Comparison of ENCODE assay signal across 14 cellular contexts in genomic region chr7:158344706-158345300, GRCh38.
DNase-seq lines count a peak whose midpoint lies in the region; ATAC-seq and TF ChIP-seq lines count a peak whose summit lies in the region.
"Had no signal": no experiment of that assay in that cellular context is flagged by ENCODE, and none has a peak within 500 bp of the region (broad histone marks: within the 10 kb centered on the region; RNA-seq: fewer than 3 reads in every experiment).

No MANE protein-coding gene starts in this region.

- no peaks in the 10 kb centered on the region for H3K27me3 Mint-ChIP-seq in osteocyte (ENCODE audit: unreplicated experiment)
- H3K27me3 Mint-ChIP-seq in activated T-cell treated with anti-CD3 and anti-CD28 coated beads, Interleukin-2, amount 50 U/mL, for 24 hours, result no peaks in the 10 kb centered on the region
- H3K27me3 Mint-ChIP-seq in T-cell, result no peaks in the 10 kb centered on the region

- no peak overlapping the region for H3K4me3 Mint-ChIP-seq in osteocyte (ENCODE audit: unreplicated experiment)
- no peak overlapping the region for H3K4me3 Mint-ChIP-seq in activated T-cell treated with anti-CD3 and anti-CD28 coated beads, Interleukin-2, amount 50 U/mL, for 24 hours
- H3K4me3 Mint-ChIP-seq in T-cell, result no peak overlapping the region
- H3K4me3 Mint-ChIP-seq: CD8-positive, alpha-beta memory T cell had no signal

- no peaks in the 10 kb centered on the region for H3K4me1 ChIP-seq in spleen
- H3K4me1 ChIP-seq: Caco-2 had no signal

- CTCF ChIA-PET in T-cell (lab: Charles Lee), result no interaction called here

- no peak overlapping the region for H3K27ac ChIP-seq in spleen
- H3K27ac ChIP-seq: BLaER1 had no signal

- H3K36me3 Mint-ChIP-seq in osteocyte (ENCODE audit: unreplicated experiment), result no peaks in the 10 kb centered on the region
- no peaks in the 10 kb centered on the region for H3K36me3 Mint-ChIP-seq in activated T-cell treated with anti-CD3 and anti-CD28 coated beads, Interleukin-2, amount 50 U/mL, for 24 hours (ENCODE audit: low read depth)
- no peaks in the 10 kb centered on the region for H3K36me3 Mint-ChIP-seq in T-cell
- H3K36me3 Mint-ChIP-seq: CD8-positive, alpha-beta memory T cell had no signal

- intact Hi-C loops in cardiac septum (cut with DNase I) (no loop called here), left ventricle myocardium superior (cut with micrococcal nuclease) (no loop called here), spleen (cut with DNase I; ENCODE audit: low total_unique reads) (no loop called here)

- POLR2A ChIA-PET in T-cell (lab: Charles Lee), result no interaction called here

- ATAC-seq in left ventricle myocardium superior (no peak), T-cell (replicated peaks in 1 of 4) (no peak)

- no peak for TF ChIP-seq POLR2A in spleen (IDR thresholded peaks at IDR 0.05)

- H3K27ac Mint-ChIP-seq in osteocyte (ENCODE audit: unreplicated experiment) (no peak overlapping the region), T-cell (no peak overlapping the region)
- no peak overlapping the region for H3K27ac Mint-ChIP-seq in activated T-cell treated with anti-CD3 and anti-CD28 coated beads, Interleukin-2, amount 50 U/mL, for 24 hours

- no peak overlapping the region for H3K4me3 ChIP-seq in spleen
- H3K4me3 ChIP-seq: BLaER1 had no signal

- WGBS in spleen, 5 donors, result 71 to 86% (median 77%) methylated on average over 11 of the region's 11 CpGs

- H3K27me3 ChIP-seq in spleen (replicated peaks in 1 of 7), result peaks cover 0 to 10% (median 0%) of the 10 kb centered on the region in 7 donors
- H3K27me3 ChIP-seq: BLaER1 had no signal

- no peaks in the 10 kb centered on the region for H3K4me1 Mint-ChIP-seq in osteocyte (ENCODE audit: unreplicated experiment)
- H3K4me1 Mint-ChIP-seq in activated T-cell treated with anti-CD3 and anti-CD28 coated beads, Interleukin-2, amount 50 U/mL, for 24 hours (ENCODE audit: low read depth), result no peaks in the 10 kb centered on the region
- H3K4me1 Mint-ChIP-seq in T-cell, result no peaks in the 10 kb centered on the region

- H3K9me3 Mint-ChIP-seq in osteocyte (ENCODE audit: unreplicated experiment) (peaks cover 34% of the 10 kb centered on the region), T-cell (no peaks in the 10 kb centered on the region)
- peaks cover 10% of the 10 kb centered on the region for H3K9me3 Mint-ChIP-seq in activated T-cell treated with anti-CD3 and anti-CD28 coated beads, Interleukin-2, amount 50 U/mL, for 24 hours

- DNase-seq in cardiac septum (ENCODE audit: low spot score), result peak; percentile 54
- no peak for DNase-seq in left ventricle myocardium superior
- DNase-seq in osteocyte (ENCODE audit: extremely low spot score, unreplicated experiment), result peak; percentile 59
- peak; percentile 19 for DNase-seq in spleen
- no peak for DNase-seq in activated T-cell treated with anti-CD3 and anti-CD28 coated beads, Interleukin-2, amount 50 U/mL, for 24 hours
- no peak for DNase-seq in T-cell
- DNase-seq in NCI-H69 (lab: John Stamatoyannopoulos, UW), result no peak
- DNase-seq: 8988T; AML-193; Caco-2; CD8-positive, alpha-beta memory T cell; DMS53; GF-D8 had no signal

- peaks cover 0 to 3% (median 0%) of the 10 kb centered on the region in 8 donors for H3K9me3 ChIP-seq in spleen
- H3K9me3 ChIP-seq: Caco-2 had no signal

- H3K36me3 ChIP-seq in spleen, result no peaks in the 10 kb centered on the region
- H3K36me3 ChIP-seq: BLaER1 had no signal

- no peak for TF ChIP-seq CTCF in osteocyte (IDR thresholded peaks at IDR 0.05)
- no peak for TF ChIP-seq CTCF in spleen (IDR thresholded peaks at IDR 0.05 in 8 of 11, conservative IDR thresholded peaks at IDR 0.05 in 3 of 11)

Comparison
In these comparisons a context has a peak if more than half of its experiments do, and no peak if none do; other contexts are left out.
1. DNase-seq: peak in cardiac septum (single experiment), osteocyte (single experiment) and spleen (single experiment); none in left ventricle myocardium superior (single experiment), activated T-cell treated with anti-CD3 and anti-CD28 coated beads, Interleukin-2, amount 50 U/mL, for 24 hours (single experiment), T-cell (0 of 34) and NCI-H69 (single experiment).